Comparison of ENCODE assay signal across 1 cellular context in genomic region chr17:81401727-81402529, GRCh38.
TF ChIP-seq lines count a peak whose summit lies in the region.

No MANE protein-coding gene starts in this region.

TF ChIP-seq in K562, 482 proteins besides CTCF, POLR2A, EP300 and RAD21 (continued from another document and continues in another):
- TF ChIP-seq BDP1 (IDR thresholded peaks at IDR 0.05; ENCODE audit: insufficient read depth, insufficient read length) (no peak), SUPT5H (IDR thresholded peaks at IDR 0.05) (no peak), CTCFL (IDR thresholded peaks at IDR 0.05; ENCODE audit: borderline replicate concordance, insufficient read depth, low read depth, low read length, poor library complexity, severe bottlenecking) (peak; percentile 77), NR2C1 (IDR thresholded peaks at IDR 0.05) (peak; percentile 18; the same call in 1 of the 2 replicates), NR2C1 (tag; IDR thresholded peaks at IDR 0.05) (peak; percentile 39; the same call in 1 of the 2 replicates), GATAD2A (IDR thresholded peaks at IDR 0.05) (peak; percentile 68; the same call in 1 of the 2 replicates), L3MBTL2 (IDR thresholded peaks at IDR 0.05) (peak; percentile 55), RB1 (IDR thresholded peaks at IDR 0.05; ENCODE audit: low read depth) (peak; percentile 30; the same call in 1 of the 2 replicates), FOXJ2 (tag; IDR thresholded peaks at IDR 0.05) (no peak), ATF3 (IDR thresholded peaks at IDR 0.05) (no peak), ATF3 (CRISPR knock-in tag; conservative IDR thresholded peaks at IDR 0.05) (no peak), TCF3 (CRISPR knock-in tag; IDR thresholded peaks at IDR 0.05) (no peak), BRD9 (IDR thresholded peaks at IDR 0.05; ENCODE audit: low read depth, partially characterized antibody) (no peak), CC2D1A (IDR thresholded peaks at IDR 0.05) (peak; percentile 98), ZNF398 (CRISPR knock-in tag; IDR thresholded peaks at IDR 0.05) (no peak), SP1 (CRISPR knock-in tag; IDR thresholded peaks at IDR 0.05) (peak; percentile 40; the same call in 1 of the 2 replicates), USF2 (CRISPR knock-in tag; IDR thresholded peaks at IDR 0.05) (peak; percentile 63), MYC (IDR thresholded peaks at IDR 0.05; ENCODE audit: low read depth, low read length) (peak; percentile 52; the same call in 1 of the 2 replicates), MYC (CRISPR knock-in tag; IDR thresholded peaks at IDR 0.05; ENCODE audit: borderline replicate concordance, low read depth) (no peak), MAX (CRISPR knock-in tag; IDR thresholded peaks at IDR 0.05) (peak; percentile 67; the same call in 1 of the 2 replicates), ZNF699 (CRISPR knock-in tag; IDR thresholded peaks at IDR 0.05; ENCODE audit: insufficient replicate concordance) (no peak), EP400 (IDR thresholded peaks at IDR 0.05) (peak; percentile 33; the same call in 1 of the 2 replicates), ZNF217 (CRISPR knock-in tag; IDR thresholded peaks at IDR 0.05) (no peak), ZNF740 (CRISPR knock-in tag; IDR thresholded peaks at IDR 0.05) (peak; percentile 70; the same call in 1 of the 2 replicates), ZNF740 (tag; IDR thresholded peaks at IDR 0.05) (no peak; a peak in 1 of 4 replicates), SMAD4 (CRISPR knock-in tag; conservative IDR thresholded peaks at IDR 0.05) (0 out of 2 replicates have a peak, but pooled peaks have one; percentile 12), ZNF592 (IDR thresholded peaks at IDR 0.05) (peak; percentile 78), RBBP5 (IDR thresholded peaks at IDR 0.05; ENCODE audit: borderline replicate concordance, insufficient read depth, low read length, poor library complexity, severe bottlenecking) (peak; percentile 25), RBFOX2 (IDR thresholded peaks at IDR 0.05; ENCODE audit: low read depth, low read length) (peak; percentile 73), POLR3G (IDR thresholded peaks at IDR 0.05; ENCODE audit: extremely low read depth, insufficient read length, insufficient replicate concordance) (no peak), TAL1 (IDR thresholded peaks at IDR 0.05) (no peak), USF1 (CRISPR knock-in tag; IDR thresholded peaks at IDR 0.05) (peak; percentile 63), VEZF1 (CRISPR knock-in tag; IDR thresholded peaks at IDR 0.05) (peak; percentile 78), RNF219 (CRISPR knock-in tag; IDR thresholded peaks at IDR 0.05) (no peak), MAZ (CRISPR knock-in tag; conservative IDR thresholded peaks at IDR 0.05 in 1 of 2, IDR thresholded peaks at IDR 0.05 in 1 of 2) (peak; percentile 28 to 75; a peak in 2 of 4 replicates), MYNN (IDR thresholded peaks at IDR 0.05) (0 out of 2 replicates have a peak, but pooled peaks have one; percentile 26), MYNN (CRISPR knock-in tag; IDR thresholded peaks at IDR 0.05) (no peak), ZNF140 (CRISPR knock-in tag; IDR thresholded peaks at IDR 0.05) (no peak), NELFE (IDR thresholded peaks at IDR 0.05; ENCODE audit: insufficient read depth, insufficient read length) (no peak), THAP12 (CRISPR knock-in tag; IDR thresholded peaks at IDR 0.05) (no peak), POLR3A (IDR thresholded peaks at IDR 0.05; ENCODE audit: borderline replicate concordance, extremely low read depth, insufficient read depth, insufficient read length) (no peak), MCM2 (IDR thresholded peaks at IDR 0.05; ENCODE audit: low read depth) (no peak), HINFP (tag; conservative IDR thresholded peaks at IDR 0.05; ENCODE audit: low read depth) (peak; percentile 97)
